ENCODE assay signal across 14 cellular contexts in the genomic region with DNA sequence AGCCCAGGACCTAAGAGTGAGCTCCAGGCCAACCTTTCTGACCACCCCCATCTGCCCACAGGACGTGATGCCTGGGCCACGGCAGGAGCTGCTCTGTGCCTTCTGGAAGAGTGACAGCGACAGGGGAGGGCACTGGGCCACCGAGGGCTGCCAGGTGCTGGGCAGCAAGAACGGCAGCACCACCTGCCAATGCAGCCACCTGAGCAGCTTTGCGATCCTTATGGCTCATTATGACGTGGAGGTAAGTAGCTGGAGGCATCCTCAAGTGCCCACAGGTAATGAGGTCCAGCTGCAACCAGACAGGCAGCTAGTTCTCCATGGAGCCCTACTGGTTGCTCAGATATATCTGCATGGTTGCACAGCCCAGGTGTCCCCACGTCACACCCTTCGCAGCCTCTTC. TPM values are rescaled to one million over a fixed set of nuclear protein-coding genes. Genes with fewer than 3 reads are reported as not detected.
DNase-seq lines count a peak whose midpoint lies in the region; FAIRE-seq and TF ChIP-seq lines count a peak whose summit lies in the region.
"Had no signal": no experiment of that assay in that cellular context is flagged by ENCODE, and none has a peak within 500 bp of the region (broad histone marks: within the 10 kb centered on the region; RNA-seq: fewer than 3 reads in every experiment).

No MANE protein-coding gene starts in this region.

- no peaks in the 10 kb centered on the region for H3K27me3 ChIP-seq in H1 (replicated peaks in 1 of 4; ENCODE audit: control insufficient read depth in 3 of 4, extremely low read depth in 1 of 4, insufficient read depth in 3 of 4, low read length in 3 of 4)
- no peaks in the 10 kb centered on the region for H3K27me3 ChIP-seq in uterus
- H3K27me3 ChIP-seq in HAP-1 (ENCODE audit: low read depth): no peaks in the 10 kb centered on the region
- H3K27me3 ChIP-seq: colonic mucosa, testis had no signal

- H2BK20ac ChIP-seq in H1 (ENCODE audit: low read length): no peak overlapping the region

- no peak overlapping the region for H3K23ac ChIP-seq in H1 (ENCODE audit: insufficient read length)

- no peak overlapping the region for H2BK120ac ChIP-seq in H1 (replicated peaks; ENCODE audit: low read depth, low read length)

- H4K5ac ChIP-seq in H1 (ENCODE audit: insufficient read length, low read depth, low read length): peak overlapping the region; percentile 54

- no peak overlapping the region for H4K91ac ChIP-seq in H1 (replicated peaks; ENCODE audit: insufficient read length, low read length)

- 84% methylated on average over 9 of the region's 9 CpGs; no CpG with 5 or more reads in 1 of the 2 experiments for WGBS in H1 (ENCODE audit: extremely low coverage in 1 of 2, insufficient coverage in 1 of 2, insufficient read length in 1 of 2, insufficient replicate concordance in 2 of 2, low coverage in 1 of 2, low lambda C conversion rate in 2 of 2, missing lambda C conversion rate in 1 of 2), 2 experiments

- intact Hi-C loops in uterus (cut with DNase I; ENCODE audit: low total_unique reads): no loop called here

- H3K36me3 ChIP-seq in H1 (ENCODE audit: control insufficient read depth in 2 of 4, insufficient read depth in 4 of 4, low read length in 3 of 4) (peaks cover 17 to 21% (median 18%) of the 10 kb centered on the region in 4 experiments; a peak in 7 of 8 replicates), uterus (no peaks in the 10 kb centered on the region), HAP-1 (replicated peaks) (peaks cover 75% of the 10 kb centered on the region)

- no peak overlapping the region for H2AFZ ChIP-seq in H1 (ENCODE audit: low read length)

- no peak overlapping the region for H3K4me2 ChIP-seq in H1 (ENCODE audit: insufficient read depth in 1 of 2, low read depth in 2 of 2, low read length in 2 of 2)
- H3K4me2 ChIP-seq: KMS-11 had no signal

- H3K56ac ChIP-seq in H1 (replicated peaks; ENCODE audit: insufficient read length, low read depth, low read length): peak overlapping the region; percentile 30

- H2BK12ac ChIP-seq in H1 (ENCODE audit: low read depth, low read length): no peak overlapping the region

- TF ChIP-seq RAD21 in H1 (IDR thresholded peaks at IDR 0.05 in 1 of 2, conservative IDR thresholded peaks at IDR 0.05 in 1 of 2; ENCODE audit: low read depth in 2 of 2, low read length in 2 of 2): no peak

- peaks cover 4% of the 10 kb centered on the region; the same call in 1 of the 2 replicates for H3K23me2 ChIP-seq in H1 (ENCODE audit: low read depth, low read length)

- TF ChIP-seq POLR2A in H1 (IDR thresholded peaks at IDR 0.05; ENCODE audit: control extremely low read depth in 1 of 2, low read depth in 2 of 2, low read length in 2 of 2) (no peak), uterus (IDR thresholded peaks at IDR 0.05) (no peak)

- H2AK5ac ChIP-seq in H1 (ENCODE audit: low read depth, low read length): peak overlapping the region; percentile 86; the same call in 1 of the 2 replicates

- H3K18ac ChIP-seq in H1 (ENCODE audit: extremely low read depth, low read length): no peak overlapping the region

- peaks cover 0 to 13% (median 5%) of the 10 kb centered on the region in 4 experiments; a peak in 5 of 7 replicates for H3K4me1 ChIP-seq in H1 (replicated peaks in 1 of 4; ENCODE audit: control insufficient read depth in 3 of 4, insufficient read depth in 4 of 4, low read length in 3 of 4)
- H3K4me1 ChIP-seq in uterus: peaks cover 0 to 4% of the 10 kb centered on the region in 2 donors
- H3K4me1 ChIP-seq in HAP-1: no peaks in the 10 kb centered on the region

- in situ Hi-C loops in GM13976 (cut with MboI; ENCODE audit: low sequenced_read_pairs, unreplicated experiment) (no loop called here), HAP-1 (cut with MboI; ENCODE audit: low sequenced_read_pairs) (loop anchor here (10.0 kb wide), 1 partner anchor 210 kb away; no protein-coding TSS in a partner anchor)

- no peak for FAIRE-seq in H1 (lab: Jason Lieb, UNC)

- H4K8ac ChIP-seq in H1 (ENCODE audit: extremely low read depth, insufficient read depth, low read length): no peak overlapping the region

- H3K79me1 ChIP-seq in H1 (ENCODE audit: low read depth, low read length): no peaks in the 10 kb centered on the region

- peaks cover 0 to 6% of the 10 kb centered on the region in 2 experiments for H4K20me1 ChIP-seq in H1 (replicated peaks in 1 of 2; ENCODE audit: control insufficient read depth in 1 of 2, insufficient read depth in 2 of 2, low read length in 2 of 2)

- H3K9me3 ChIP-seq in H1 (ENCODE audit: insufficient read depth in 2 of 2, low read depth in 1 of 2, low read length in 1 of 2) (no peaks in the 10 kb centered on the region), uterus (no peaks in the 10 kb centered on the region), HAP-1 (no peaks in the 10 kb centered on the region)
- H3K9me3 ChIP-seq: colonic mucosa, testis had no signal

- no peak overlapping the region for H3K14ac ChIP-seq in H1 (ENCODE audit: insufficient read length)

- H3K9ac ChIP-seq in H1 (replicated peaks in 1 of 4; ENCODE audit: extremely low read depth in 1 of 4, low read depth in 3 of 4, low read length in 3 of 4): no peak overlapping the region
- H3K9ac ChIP-seq: KMS-11 had no signal

- H3K79me2 ChIP-seq in H1 (ENCODE audit: control insufficient read depth in 1 of 2, insufficient read depth in 2 of 2, low read length in 2 of 2): no peaks in the 10 kb centered on the region

- H3K27ac ChIP-seq in H1 (ENCODE audit: low read depth, low read length) (no peak overlapping the region), uterus (peak overlapping the region in 1 of 2 donors; percentile 79)
- H3K27ac ChIP-seq: colonic mucosa, KMS-11, testis had no signal

- TF ChIP-seq EP300 in H1 (IDR thresholded peaks at IDR 0.05; ENCODE audit: borderline replicate concordance in 1 of 2, low read depth in 2 of 2, low read length in 2 of 2): no peak

- H3K4me3 ChIP-seq in H1 (ENCODE audit: extremely low read depth in 1 of 4, insufficient read depth in 2 of 4, low read depth in 3 of 4, low read length in 4 of 4): no peak overlapping the region
- H3K4me3 ChIP-seq in uterus: no peak overlapping the region
- no peak overlapping the region for H3K4me3 ChIP-seq in HAP-1
- H3K4me3 ChIP-seq: colonic mucosa, lung, testis had no signal

- CTCF ChIA-PET in H1 (lab: Charles Lee; ENCODE audit: partially characterized antibody): interaction anchor here (0.6 to 9.1 kb wide), 15 partner anchors 8 to 268 kb away, joined by 3 to 114 read pairs (median 8); a partner anchor contains a TSS

- peak overlapping the region; percentile 81; the same call in 1 of the 2 replicates for H2BK15ac ChIP-seq in H1 (ENCODE audit: low read length)

- POLR2A ChIA-PET in H1 (lab: Charles Lee; ENCODE audit: partially characterized antibody): interaction anchor here (0.6 to 3.9 kb wide), 6 partner anchors 9 to 268 kb away, joined by 3 to 33 read pairs (median 16); a partner anchor contains a TSS

- H3K4ac ChIP-seq in H1 (replicated peaks; ENCODE audit: insufficient read length, low read depth, low read length): no peak overlapping the region

- TF ChIP-seq CTCF in GM13976 (IDR thresholded peaks at IDR 0.05; ENCODE audit: borderline replicate concordance, control extremely low read depth, extremely low read depth, insufficient read depth, missing control alignments): no peak
- TF ChIP-seq CTCF in H1 (IDR thresholded peaks at IDR 0.05; ENCODE audit: control extremely low read depth in 1 of 3, insufficient read depth in 1 of 3, low read depth in 1 of 3, low read length in 3 of 3): no peak
- TF ChIP-seq CTCF in uterus (IDR thresholded peaks at IDR 0.05): no peak

- DNase-seq in COR-L47 (lab: John Stamatoyannopoulos, UW) (peak; percentile 31), GM13976 (ENCODE audit: low spot score) (peak; percentile 13), NCI-H774 (lab: John Stamatoyannopoulos, UW) (peak; percentile 49), H1 (ENCODE audit: low read depth in 1 of 2, low spot score in 2 of 2) (no peak), uterus (no peak), GM03348 (ENCODE audit: low spot score) (no peak), HAP-1 (ENCODE audit: low spot score in 2 of 2) (no peak)
- DNase-seq: CD8-positive, alpha-beta T cell; colonic mucosa; NCI-H226; nucleus accumbens; testis had no signal

- H2BK5ac ChIP-seq in H1 (ENCODE audit: low read depth, low read length): no peak overlapping the region

TF ChIP-seq in H1, 55 proteins besides CTCF, POLR2A, EP300 and RAD21 (continues in another document):
- no peak for TF ChIP-seq ASH2L (IDR thresholded peaks at IDR 0.05; ENCODE audit: low read length)

RNA-seq across cellular contexts. Expression of a gene that starts 14.8 kb away (rescaled TPM):
- total RNA-seq in H1 (2021; fragmentation: NEBNext Ultra II Directional; extraction: Animal tissue kit (Norgen Biotek cat#: 25700)): 124 and 139 TPM in 2 replicates
- 139 and 161 TPM in 2 replicates for polyA plus RNA-seq in H1 (2011; rRNA removed)
- 140 TPM for polyA plus RNA-seq in H1 (2011; cell fraction: cytosol; rRNA removed)
- 516 TPM for polyA plus RNA-seq in H1 (2011; cell fraction: nucleus; rRNA removed)
- 146 to 179 TPM (median 162 TPM) in 4 replicates for polyA plus RNA-seq in H1 (2012, experiment 1 of 2)
- 209 TPM for polyA plus RNA-seq in H1 (2012, experiment 2 of 2)
- polyA plus RNA-seq in H1 (2013, experiment 1 of 2): 111 TPM
- 106 TPM for polyA plus RNA-seq in H1 (2013, experiment 2 of 2)
- polyA minus RNA-seq in H1 (2011; rRNA and poly(A)+ RNA removed): 58.7 and 78.7 TPM in 2 replicates
- 49.8 TPM for polyA minus RNA-seq in H1 (2011; cell fraction: cytosol; rRNA and poly(A)+ RNA removed)
- 87.6 TPM for polyA minus RNA-seq in H1 (2011; cell fraction: nucleus; rRNA and poly(A)+ RNA removed)
- 10 to 100 TPM; 41.3 to 91.2 (median 52.8) TPM for total RNA-seq in uterus

RNA-seq across cellular contexts. Expression of a gene that starts 23.1 kb away (rescaled TPM):
- total RNA-seq in H1 (2021; fragmentation: NEBNext Ultra II Directional; extraction: Animal tissue kit (Norgen Biotek cat#: 25700)): 3.0 and 3.6 TPM in 2 replicates
- 1.6 and 2.3 TPM in 2 replicates for polyA plus RNA-seq in H1 (2011; rRNA removed)
- 1.0 TPM for polyA plus RNA-seq in H1 (2011; cell fraction: cytosol; rRNA removed)
- 3.0 TPM for polyA plus RNA-seq in H1 (2011; cell fraction: nucleus; rRNA removed)
- 1.3 to 2.2 TPM (median 1.8 TPM) in 4 replicates for polyA plus RNA-seq in H1 (2012, experiment 1 of 2)
- 1.4 TPM for polyA plus RNA-seq in H1 (2012, experiment 2 of 2)
- polyA plus RNA-seq in H1 (2013, experiment 1 of 2): 3.1 TPM
- 3.2 TPM for polyA plus RNA-seq in H1 (2013, experiment 2 of 2)
- polyA minus RNA-seq in H1 (2011; rRNA and poly(A)+ RNA removed): 2.7 and 3.4 TPM in 2 replicates
- polyA minus RNA-seq in H1 (2011; cell fraction: cytosol; rRNA and poly(A)+ RNA removed): 1.8 TPM
- polyA minus RNA-seq in H1 (2011; cell fraction: nucleus; rRNA and poly(A)+ RNA removed): 4.2 TPM
- total RNA-seq in uterus: 100 to 1,000 TPM in 1 of 4 donors, 10 to 100 TPM in 3; 32.1 to 217 (median 57.7) TPM

RNA-seq across cellular contexts. Expression of a gene that starts 28.8 kb away (rescaled TPM):
- total RNA-seq in H1 (2021; fragmentation: NEBNext Ultra II Directional; extraction: Animal tissue kit (Norgen Biotek cat#: 25700)): 161 and 162 TPM in 2 replicates
- polyA plus RNA-seq in H1 (2011; rRNA removed): 65.2 and 109 TPM in 2 replicates
- polyA plus RNA-seq in H1 (2011; cell fraction: cytosol; rRNA removed): 92.4 TPM
- 132 TPM for polyA plus RNA-seq in H1 (2011; cell fraction: nucleus; rRNA removed)
- 67.4 to 133 TPM (median 113 TPM) in 4 replicates for polyA plus RNA-seq in H1 (2012, experiment 1 of 2)
- 113 TPM for polyA plus RNA-seq in H1 (2012, experiment 2 of 2)
- polyA plus RNA-seq in H1 (2013, experiment 1 of 2): 63.9 TPM
- polyA plus RNA-seq in H1 (2013, experiment 2 of 2): 65.4 TPM
- 60.2 and 108 TPM in 2 replicates for polyA minus RNA-seq in H1 (2011; rRNA and poly(A)+ RNA removed)
- polyA minus RNA-seq in H1 (2011; cell fraction: cytosol; rRNA and poly(A)+ RNA removed): 91.2 TPM
- polyA minus RNA-seq in H1 (2011; cell fraction: nucleus; rRNA and poly(A)+ RNA removed): 50.4 TPM
- 100 to 1,000 TPM in 1 of 4 donors, 10 to 100 TPM in 3; 56.2 to 129 (median 82.4) TPM for total RNA-seq in uterus

Comparison
In these comparisons a context has a peak if more than half of its experiments do, and no peak if none do; other contexts are left out.
1. DNase-seq: peak in COR-L47 (single experiment), GM13976 (single experiment) and NCI-H774 (single experiment); none in H1 (0 of 2), uterus (0 of 2), GM03348 (single experiment) and HAP-1 (0 of 2).